ENCODE assay signal across 1 cellular context in genomic region chr17:68200689-68201424, GRCh38.
TF ChIP-seq lines count a peak whose summit lies in the region.

No MANE protein-coding gene starts in this region.

TF ChIP-seq in HepG2, 621 proteins besides CTCF, POLR2A, EP300 and RAD21 (continued from another document and continues in another):
- TF ChIP-seq ZBED4 (CRISPR knock-in tag; IDR thresholded peaks at IDR 0.05; ENCODE audit: borderline replicate concordance) = peak; percentile 78; the same call in 1 of the 2 replicates
- peak; percentile 87 for TF ChIP-seq STAG1 (CRISPR knock-in tag; IDR thresholded peaks at IDR 0.05)
- no peak for TF ChIP-seq IRF9 (CRISPR knock-in tag; IDR thresholded peaks at IDR 0.05; ENCODE audit: borderline replicate concordance)
- no peak for TF ChIP-seq RAD51 (IDR thresholded peaks at IDR 0.05; ENCODE audit: borderline replicate concordance)
- no peak for TF ChIP-seq MAZ (IDR thresholded peaks at IDR 0.05; ENCODE audit: borderline replicate concordance, low read depth, low read length)
- peak; percentile 86 for TF ChIP-seq MAZ (CRISPR knock-in tag; IDR thresholded peaks at IDR 0.05; ENCODE audit: low read depth)
- no peak for TF ChIP-seq CBX1 (IDR thresholded peaks at IDR 0.05; ENCODE audit: low read depth)
- TF ChIP-seq NCOA5 (CRISPR knock-in tag; IDR thresholded peaks at IDR 0.05) = no peak
- TF ChIP-seq ATF4 (CRISPR knock-in tag; IDR thresholded peaks at IDR 0.05) = peak in 1 of 2 experiments; percentile 52; a peak in 1 of 4 replicates
- TF ChIP-seq ZNF383 (CRISPR knock-in tag; IDR thresholded peaks at IDR 0.05; ENCODE audit: borderline replicate concordance) = no peak; the same call in 1 of the 2 replicates
- 0 out of 2 replicates have a peak, but pooled peaks have one; percentile 70 for TF ChIP-seq ZNF850 (CRISPR knock-in tag; conservative IDR thresholded peaks at IDR 0.05)
- TF ChIP-seq MNT (IDR thresholded peaks at IDR 0.05) = no peak
- TF ChIP-seq AFF4 (CRISPR knock-in tag; IDR thresholded peaks at IDR 0.05) = no peak
- TF ChIP-seq ZNF382 (CRISPR knock-in tag; IDR thresholded peaks at IDR 0.05; ENCODE audit: borderline replicate concordance) = no peak
- TF ChIP-seq YEATS2 (CRISPR knock-in tag; IDR thresholded peaks at IDR 0.05; ENCODE audit: borderline replicate concordance) = no peak
- no peak; the same call in 1 of the 2 replicates for TF ChIP-seq ZNF138 (CRISPR knock-in tag; IDR thresholded peaks at IDR 0.05; ENCODE audit: low read depth)
- TF ChIP-seq GLMP (CRISPR knock-in tag; IDR thresholded peaks at IDR 0.05; ENCODE audit: borderline replicate concordance) = no peak
- TF ChIP-seq NCOA2 (CRISPR knock-in tag; IDR thresholded peaks at IDR 0.05) = 0 out of 2 replicates have a peak, but pooled peaks have one; percentile 22
- TF ChIP-seq WIZ (CRISPR knock-in tag; IDR thresholded peaks at IDR 0.05) = no peak
- TF ChIP-seq TIGD3 (CRISPR knock-in tag; IDR thresholded peaks at IDR 0.05; ENCODE audit: borderline replicate concordance) = no peak
- no peak for TF ChIP-seq SCMH1 (CRISPR knock-in tag; IDR thresholded peaks at IDR 0.05; ENCODE audit: borderline replicate concordance)
- TF ChIP-seq EHMT2 (IDR thresholded peaks at IDR 0.05; ENCODE audit: borderline replicate concordance, low read depth, low read length) = no peak
- TF ChIP-seq ZBTB26 (CRISPR knock-in tag; IDR thresholded peaks at IDR 0.05; ENCODE audit: borderline replicate concordance) = no peak
- no peak for TF ChIP-seq ZNF468 (CRISPR knock-in tag; IDR thresholded peaks at IDR 0.05)
- TF ChIP-seq SMAD1 (CRISPR knock-in tag; IDR thresholded peaks at IDR 0.05; ENCODE audit: borderline replicate concordance, low read depth) = peak; percentile 70; the same call in 1 of the 2 replicates
- TF ChIP-seq SATB2 (CRISPR knock-in tag; IDR thresholded peaks at IDR 0.05) = no peak
- no peak for TF ChIP-seq ZNF260 (CRISPR knock-in tag; IDR thresholded peaks at IDR 0.05; ENCODE audit: borderline replicate concordance, low read depth)
- TF ChIP-seq ZNF550 (CRISPR knock-in tag; IDR thresholded peaks at IDR 0.05; ENCODE audit: borderline replicate concordance) = no peak
- peak; percentile 79 for TF ChIP-seq ZGPAT (CRISPR knock-in tag; IDR thresholded peaks at IDR 0.05)
- peak; percentile 25; the same call in 1 of the 2 replicates for TF ChIP-seq FOXA3 (CRISPR knock-in tag; IDR thresholded peaks at IDR 0.05)
- peak; percentile 55; the same call in 1 of the 2 replicates for TF ChIP-seq ZNF567 (CRISPR knock-in tag; IDR thresholded peaks at IDR 0.05; ENCODE audit: borderline replicate concordance)
- TF ChIP-seq ZNF275 (CRISPR knock-in tag; IDR thresholded peaks at IDR 0.05; ENCODE audit: borderline replicate concordance) = peak; percentile 82; the same call in 1 of the 2 replicates
- no peak for TF ChIP-seq SP140L (CRISPR knock-in tag; IDR thresholded peaks at IDR 0.05; ENCODE audit: borderline replicate concordance)
- TF ChIP-seq EEA1 (CRISPR knock-in tag; IDR thresholded peaks at IDR 0.05; ENCODE audit: borderline replicate concordance) = no peak
- TF ChIP-seq ZNF570 (CRISPR knock-in tag; IDR thresholded peaks at IDR 0.05; ENCODE audit: borderline replicate concordance) = no peak
- no peak for TF ChIP-seq CENPX (CRISPR knock-in tag; IDR thresholded peaks at IDR 0.05)
- TF ChIP-seq NR3C1 (CRISPR knock-in tag; IDR thresholded peaks at IDR 0.05) = no peak
- TF ChIP-seq ZNF207 (IDR thresholded peaks at IDR 0.05; ENCODE audit: borderline replicate concordance) = no peak
- no peak for TF ChIP-seq ZNF143 (CRISPR knock-in tag; IDR thresholded peaks at IDR 0.05)
- no peak; the same call in 1 of the 2 replicates for TF ChIP-seq CHCHD3 (CRISPR knock-in tag; IDR thresholded peaks at IDR 0.05)
- TF ChIP-seq ZNF501 (CRISPR knock-in tag; IDR thresholded peaks at IDR 0.05) = peak; percentile 74; the same call in 1 of the 2 replicates
- 0 out of 2 replicates have a peak, but pooled peaks have one; percentile 70 for TF ChIP-seq KDM3A (CRISPR knock-in tag; IDR thresholded peaks at IDR 0.05; ENCODE audit: low read depth)
- no peak for TF ChIP-seq ZNF589 (CRISPR knock-in tag; conservative IDR thresholded peaks at IDR 0.05)
- TF ChIP-seq ZNF441 (CRISPR knock-in tag; IDR thresholded peaks at IDR 0.05; ENCODE audit: borderline replicate concordance) = peak; percentile 46; the same call in 1 of the 2 replicates
